Comparison of ENCODE assay signal across 8 cellular contexts in genomic region chr1:50750021-50750619, GRCh38.
DNase-seq lines count a peak whose midpoint lies in the region; ATAC-seq, FAIRE-seq and TF ChIP-seq lines count a peak whose summit lies in the region.

No MANE protein-coding gene starts in this region.

- H3K27me3 ChIP-seq in AG04450 (ENCODE audit: control insufficient read depth, insufficient read depth, low read length) (no peaks in the 10 kb centered on the region), GM23338 (ENCODE audit: insufficient read depth) (no peaks in the 10 kb centered on the region), SK-N-SH (ENCODE audit: insufficient read depth) (no peaks in the 10 kb centered on the region), small intestine (ENCODE audit: control insufficient read depth in 2 of 2, insufficient read depth in 2 of 2, low read length in 2 of 2) (no peaks in the 10 kb centered on the region)

- no peak overlapping the region for H3K4me3 Mint-ChIP-seq in GM23338

- TF ChIP-seq EP300 in SK-N-SH (IDR thresholded peaks at IDR 0.05; ENCODE audit: borderline replicate concordance in 1 of 2, low read depth in 1 of 2, low read length in 1 of 2), result no peak

- no peak overlapping the region for H3K9ac ChIP-seq in SK-N-SH

- CTCF ChIA-PET in AG04450 (lab: Charles Lee), result interaction anchor here (0.7 to 2.4 kb wide), 7 partner anchors 14 to 441 kb away, joined by 4 to 12 read pairs (median 7); no protein-coding TSS in a partner anchor
- CTCF ChIA-PET in SK-N-SH (lab: Yijun Ruan, JAX), result interaction anchor here (0.7 to 1.3 kb wide), 2 partner anchors 25 to 382 kb away, joined by 3 to 7 read pairs; no protein-coding TSS in a partner anchor

- H3K9me3 Mint-ChIP-seq in GM23338, result no peaks in the 10 kb centered on the region; the same call in 1 of the 3 replicates

- 0 out of 2 replicates have a peak, but pooled peaks cover 6% of the 10 kb centered on the region for H4K20me1 ChIP-seq in GM23338 (replicated peaks; ENCODE audit: insufficient read depth)
- H4K20me1 ChIP-seq in SK-N-SH (ENCODE audit: insufficient read depth), result no peaks in the 10 kb centered on the region

- no peak overlapping the region for H3K27ac ChIP-seq in AG04450 (ENCODE audit: low read depth, low read length)
- H3K27ac ChIP-seq in GM23338 (ENCODE audit: low read depth), result no peak overlapping the region
- no peak overlapping the region for H3K27ac ChIP-seq in SK-N-SH (ENCODE audit: low read depth in 2 of 2, low read length in 1 of 2)
- no peak overlapping the region for H3K27ac ChIP-seq in small intestine (ENCODE audit: low read depth in 1 of 2, low read length in 1 of 2)

- H3K79me2 ChIP-seq in GM23338 (replicated peaks; ENCODE audit: insufficient read depth) (no peaks in the 10 kb centered on the region), SK-N-SH (ENCODE audit: insufficient read depth) (no peaks in the 10 kb centered on the region)

- H3K27ac Mint-ChIP-seq in GM23338, result no peak overlapping the region

- H3K27me3 Mint-ChIP-seq in GM23338 (ENCODE audit: insufficient read depth, low read depth, poor library complexity), result peaks cover 2% of the 10 kb centered on the region

- H3K9me2 ChIP-seq in GM23338 (ENCODE audit: insufficient read depth) (no peaks in the 10 kb centered on the region), SK-N-SH (no peaks in the 10 kb centered on the region)

- H3K4me1 ChIP-seq in GM23338 (ENCODE audit: insufficient read depth), result no peaks in the 10 kb centered on the region
- H3K4me1 ChIP-seq in SK-N-SH (ENCODE audit: control insufficient read depth in 1 of 2, insufficient read depth in 2 of 2, low read depth in 1 of 2, low read length in 1 of 2), result peaks cover 0 to 10% of the 10 kb centered on the region in 2 experiments; a peak in 1 of 4 replicates
- H3K4me1 ChIP-seq in small intestine (ENCODE audit: control insufficient read depth in 2 of 2, insufficient read depth in 1 of 2, low read depth in 1 of 2, low read length in 1 of 2), result no peaks in the 10 kb centered on the region

- no peaks in the 10 kb centered on the region for H3F3A ChIP-seq in GM23338 (replicated peaks; ENCODE audit: low read depth)
- H3F3A ChIP-seq in SK-N-SH (replicated peaks; ENCODE audit: insufficient read depth), result peaks cover 7% of the 10 kb centered on the region

- peaks cover 10% of the 10 kb centered on the region; the same call in 2 of the 3 replicates for H3K36me3 Mint-ChIP-seq in GM23338 (ENCODE audit: low read depth)

- DNase-seq in AG04450 (ENCODE audit: low read depth, low spot score), result no peak
- DNase-seq in GM23338 (ENCODE audit: low spot score), result peak; percentile 38
- DNase-seq in SK-N-SH, result peak; percentile 26
- DNase-seq in head of caudate nucleus, result peak in 38 of 42 donors; percentile 6 to 74 (median 46)
- no peak for DNase-seq in small intestine

- H3K4me2 ChIP-seq in GM23338, result no peak overlapping the region
- no peak overlapping the region for H3K4me2 ChIP-seq in SK-N-SH

- no peak overlapping the region for H2AFZ ChIP-seq in GM23338
- H2AFZ ChIP-seq in SK-N-SH (ENCODE audit: low read depth), result no peak overlapping the region

- FAIRE-seq in small intestine (lab: Jason Lieb, UNC), result no peak

- no peaks in the 10 kb centered on the region for H3K4me1 Mint-ChIP-seq in GM23338

- 62% methylated on average over 2 of the region's 2 CpGs for WGBS in SK-N-SH (ENCODE audit: low lambda C conversion rate)
- WGBS in small intestine, 3 donors, result 46 to 48% (median 48%) methylated on average over 2 of the region's 2 CpGs

- ATAC-seq in GM23338 (no peak), GM18870 (IDR thresholded peaks at IDR 0.05; ENCODE audit: unreplicated experiment) (no peak), HG02981 (IDR thresholded peaks at IDR 0.05; ENCODE audit: unreplicated experiment) (no peak), GM21825 (IDR thresholded peaks at IDR 0.05; ENCODE audit: unreplicated experiment) (no peak)

- H3K36me3 ChIP-seq in GM23338 (ENCODE audit: insufficient read depth), result no peaks in the 10 kb centered on the region
- no peaks in the 10 kb centered on the region for H3K36me3 ChIP-seq in SK-N-SH (replicated peaks in 1 of 2; ENCODE audit: control insufficient read depth in 1 of 2, insufficient read depth in 2 of 2, low read length in 1 of 2)
- no peaks in the 10 kb centered on the region for H3K36me3 ChIP-seq in small intestine (ENCODE audit: control insufficient read depth in 2 of 2, insufficient read depth in 2 of 2, low read length in 2 of 2)

- no peaks in the 10 kb centered on the region for H3K9me3 ChIP-seq in AG04450 (ENCODE audit: control insufficient read depth, insufficient read depth, low read length)
- H3K9me3 ChIP-seq in SK-N-SH, result no peaks in the 10 kb centered on the region
- no peaks in the 10 kb centered on the region for H3K9me3 ChIP-seq in small intestine (ENCODE audit: control insufficient read depth, low read depth)

- intact Hi-C loops in head of caudate nucleus (cut with DNase I), result no loop called here

- peak; percentile 61 for TF ChIP-seq RAD21 in SK-N-SH (IDR thresholded peaks at IDR 0.05; ENCODE audit: low read length)

- TF ChIP-seq CTCF in AG04450 (IDR thresholded peaks at IDR 0.05; ENCODE audit: low read depth, low read length), result peak; percentile 62
- peak; percentile 52 to 63 for TF ChIP-seq CTCF in GM23338 (conservative IDR thresholded peaks at IDR 0.05; ENCODE audit: low read depth in 2 of 2)
- TF ChIP-seq CTCF in SK-N-SH (IDR thresholded peaks at IDR 0.05), result peak; percentile 72

- H3K4me3 ChIP-seq in AG04450 (ENCODE audit: low read depth, low read length), result no peak overlapping the region
- no peak overlapping the region for H3K4me3 ChIP-seq in GM23338
- H3K4me3 ChIP-seq in SK-N-SH (ENCODE audit: low read depth in 2 of 2, low read length in 1 of 2), result no peak overlapping the region
- no peak overlapping the region for H3K4me3 ChIP-seq in small intestine (ENCODE audit: low read depth in 1 of 2, low read length in 2 of 2)

- POLR2A ChIA-PET in AG04450 (lab: Yijun Ruan, JAX) (no interaction called here), SK-N-SH (lab: Yijun Ruan, JAX) (no interaction called here)

TF ChIP-seq in GM23338, 12 proteins besides CTCF, POLR2A, EP300 and RAD21 (continues in another document):
- TF ChIP-seq NANOG (IDR thresholded peaks at IDR 0.05; ENCODE audit: borderline replicate concordance), result no peak
- no peak for TF ChIP-seq STAT1 (IDR thresholded peaks at IDR 0.05; ENCODE audit: unreplicated experiment)
- no peak for TF ChIP-seq EZH2phosphoT487 (IDR thresholded peaks at IDR 0.05; ENCODE audit: unreplicated experiment)
- no peak for TF ChIP-seq ZNF331 (CRISPR knock-in tag; IDR thresholded peaks at IDR 0.05; ENCODE audit: low read depth)
- no peak for TF ChIP-seq ETS1 (IDR thresholded peaks at IDR 0.05)
- no peak for TF ChIP-seq ZNF114 (CRISPR knock-in tag; IDR thresholded peaks at IDR 0.05)
- TF ChIP-seq EZH2 (IDR thresholded peaks at IDR 0.05; ENCODE audit: low read depth, unreplicated experiment), result no peak

TF ChIP-seq in SK-N-SH, 30 proteins besides CTCF, POLR2A, EP300 and RAD21:
- no peak for TF ChIP-seq MXI1 (IDR thresholded peaks at IDR 0.05; ENCODE audit: low read depth, low read length)
- peak; percentile 51 for TF ChIP-seq SMC3 (IDR thresholded peaks at IDR 0.05; ENCODE audit: low read depth, low read length)

Comparison
In these comparisons a context has a peak if more than half of its experiments do, and no peak if none do; other contexts are left out.
1. DNase-seq: peak in GM23338 (single experiment), SK-N-SH (single experiment) and head of caudate nucleus (38 of 42); none in AG04450 (single experiment) and small intestine (single experiment).
2. Peak in every context shown above with its lines, with median percentiles within 50 percentile points of each other: CTCF ChIP-seq.